In the genomic region with DNA sequence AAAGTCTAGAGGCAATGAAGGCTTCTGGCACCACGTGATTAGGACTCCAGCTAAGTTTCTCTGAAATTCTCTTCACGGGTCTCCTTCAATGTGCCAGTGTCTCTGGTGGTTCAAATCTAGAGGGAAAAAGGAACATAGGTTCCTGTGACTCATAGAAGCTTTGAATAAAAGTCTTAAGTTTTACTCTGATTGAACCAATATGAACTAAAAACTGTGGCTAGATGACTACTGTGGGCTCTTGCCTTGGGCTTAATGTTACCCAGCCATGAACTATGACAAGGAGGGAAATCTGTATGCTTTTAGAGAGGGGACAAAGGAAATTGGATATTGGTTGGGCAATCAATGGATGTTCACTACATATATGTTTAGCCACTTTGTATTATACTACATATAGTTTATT, we compare ENCODE assay signal across 28 cellular contexts. TPM values are rescaled to one million over a fixed set of nuclear protein-coding genes. Genes with fewer than 3 reads are reported as not detected.
"Had no signal": no experiment of that assay in that cellular context is flagged by ENCODE, and none has a peak within 500 bp of the region (broad histone marks: within the 10 kb centered on the region; RNA-seq: fewer than 3 reads in every experiment).

No MANE protein-coding gene starts in this region.

- H3K36me3 ChIP-seq: heart right ventricle, tibial artery had no signal

- H3K9me3 ChIP-seq: heart right ventricle, tibial artery had no signal

- H3K4me3 Mint-ChIP-seq: brain; dendritic cell treated with granulocyte-macrophage colony-stimulating factor and Interleukin-4, amounts not matched to agents 40 ng/mL and 50 ng/mL, for 4 days; natural killer cell; WTC11 had no signal

- H3K27me3 ChIP-seq: heart right ventricle, tibial artery had no signal

- H3K9me3 Mint-ChIP-seq: brain; dendritic cell treated with granulocyte-macrophage colony-stimulating factor and Interleukin-4, amounts not matched to agents 40 ng/mL and 50 ng/mL, for 4 days; natural killer cell; WTC11 had no signal

- DNase-seq: activated CD8-positive, alpha-beta memory T cell treated with anti-CD3 and anti-CD28 coated beads for 24 hours; activated CD8-positive, alpha-beta memory T cell treated with anti-CD3 and anti-CD28 coated beads, Interleukin-2, amount 50 U/mL, for 4 hours; activated gamma-delta T cell treated with Interleukin-2 at 50 U/mL for 16 hours; anterior cingulate cortex; effector CD4-positive, alpha-beta T cell; heart right ventricle; islet precursor cell; left cardiac atrium; midbrain; natural killer cell; retina; stimulated activated CD4-positive, alpha-beta T cell treated with anti-CD3 and anti-CD28 coated beads, Interleukin-4, amount 100 ng/mL, for 1 hour; stimulated activated naive CD4-positive, alpha-beta T cell treated with Interleukin-2 at 50 U/mL for 16 hours; T1000; tibial artery had no signal

- FAIRE-seq: endometrium had no signal

- H3K27me3 Mint-ChIP-seq: brain; dendritic cell treated with granulocyte-macrophage colony-stimulating factor and Interleukin-4, amounts not matched to agents 40 ng/mL and 50 ng/mL, for 4 days; progenitor cell of endocrine pancreas had no signal

- H3K27ac Mint-ChIP-seq: brain; dendritic cell treated with granulocyte-macrophage colony-stimulating factor and Interleukin-4, amounts not matched to agents 40 ng/mL and 50 ng/mL, for 4 days; natural killer cell; progenitor cell of endocrine pancreas; WTC11 had no signal

- H3K4me1 ChIP-seq: heart right ventricle, tibial artery had no signal

- H3K27ac ChIP-seq: heart right ventricle, tibial artery had no signal

- H3K36me3 Mint-ChIP-seq: brain, natural killer cell, WTC11 had no signal

- ATAC-seq: heart right ventricle, left cardiac atrium, natural killer cell, WTC11 had no signal

- H3K4me3 ChIP-seq: heart right ventricle, tibial artery had no signal

RNA-seq across cellular contexts. Expression of a gene that starts 49.9 kb away (rescaled TPM):
- total RNA-seq: cardiac septum; chondrocyte; epithelial cell of proximal tubule; fibroblast of villous mesenchyme; heart right ventricle; left cardiac atrium; liver; osteocyte; progenitor cell of endocrine pancreas; T-helper 1 cell treated with Interleukin-12 subunit alpha and Interleukin-12 subunit beta and Interleukin-4 antibody, amounts not matched to agents 30 ng/mL and 1 ng/mL, for 36 hours; ureter; WTC11 had no signal
